ENCODE assay signal across 8 cellular contexts in the genomic region with DNA sequence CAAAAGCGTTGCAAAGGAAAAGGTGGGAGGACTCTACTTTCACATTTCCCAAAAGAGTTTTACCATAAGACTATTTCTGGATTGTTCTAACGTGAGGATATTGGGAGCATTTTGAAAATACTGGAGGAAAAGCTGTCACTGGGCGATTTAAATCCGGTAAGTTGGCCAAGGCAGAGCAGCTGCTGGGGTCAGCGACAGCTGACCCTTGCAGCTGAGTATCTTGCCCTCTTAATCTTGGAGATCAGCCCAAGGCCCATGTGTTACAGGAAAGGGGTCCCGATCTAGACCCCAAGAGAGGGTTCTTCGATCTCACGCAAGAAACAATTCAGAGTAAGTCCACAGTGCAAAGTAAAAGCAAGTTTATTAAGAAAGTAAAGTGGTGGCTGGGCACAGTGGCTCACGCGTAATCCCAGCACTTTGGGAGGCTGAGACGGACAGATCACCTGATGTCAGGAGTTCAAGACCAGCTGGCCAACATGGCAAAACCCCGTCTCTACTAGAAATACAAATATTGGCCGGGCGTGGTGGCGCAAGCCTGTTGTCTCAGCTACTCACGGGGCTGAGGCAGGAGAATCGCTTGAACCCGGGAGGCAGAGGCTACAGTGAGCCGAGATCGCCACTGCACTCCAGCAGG. TPM values are rescaled to one million over a fixed set of nuclear protein-coding genes. Genes with fewer than 3 reads are reported as not detected.
DNase-seq lines count a peak whose midpoint lies in the region; ATAC-seq and TF ChIP-seq lines count a peak whose summit lies in the region.

No MANE protein-coding gene starts in this region.

- peak overlapping the region; percentile 98 for H2AFZ ChIP-seq in GM23338

- CTCF ChIA-PET in WTC11 (lab: Charles Lee): interaction anchor here (0.6 to 4.8 kb wide), 32 partner anchors 9 to 440 kb away, joined by 3 to 43 read pairs (median 4); no protein-coding TSS in a partner anchor

- peaks cover 22% of the 10 kb centered on the region for H3K27me3 Mint-ChIP-seq in GM23338 (ENCODE audit: insufficient read depth, low read depth, poor library complexity)
- H3K27me3 Mint-ChIP-seq in WTC11 (ENCODE audit: low read depth): peaks cover 29% of the 10 kb centered on the region

- H3K36me3 Mint-ChIP-seq in GM23338 (ENCODE audit: low read depth): no peaks in the 10 kb centered on the region
- H3K36me3 Mint-ChIP-seq in WTC11: no peaks in the 10 kb centered on the region

- TF ChIP-seq EP300 in sigmoid colon (IDR thresholded peaks at IDR 0.05): no peak

- H3K27ac ChIP-seq in GM23338 (ENCODE audit: low read depth) (no peak overlapping the region), sigmoid colon (peak overlapping the region; percentile 83 to 85 (median 84))

- peaks cover 6% of the 10 kb centered on the region; the same call in 1 of the 2 replicates for H4K20me1 ChIP-seq in GM23338 (replicated peaks; ENCODE audit: insufficient read depth)

- no peaks in the 10 kb centered on the region for H3K9me2 ChIP-seq in GM23338 (ENCODE audit: insufficient read depth)

- no peak for TF ChIP-seq CTCF in GM23338 (conservative IDR thresholded peaks at IDR 0.05; ENCODE audit: low read depth in 2 of 2)
- no peak for TF ChIP-seq CTCF in WTC11 (IDR thresholded peaks at IDR 0.05)
- no peak for TF ChIP-seq CTCF in sigmoid colon (IDR thresholded peaks at IDR 0.05)

- H3K4me3 Mint-ChIP-seq in GM23338: peak overlapping the region; percentile 92
- peak overlapping the region; percentile 91 for H3K4me3 Mint-ChIP-seq in WTC11

- H3K4me1 Mint-ChIP-seq in GM23338: peaks cover 25% of the 10 kb centered on the region
- peaks cover 29% of the 10 kb centered on the region for H3K4me1 Mint-ChIP-seq in WTC11

- 11 to 40% methylated on average over 20 of the region's 20 CpGs for WGBS in sigmoid colon, 2 donors

- H3K27me3 ChIP-seq in GM23338 (ENCODE audit: insufficient read depth) (peaks cover 30% of the 10 kb centered on the region), sigmoid colon (no peaks in the 10 kb centered on the region)

- H3K4me2 ChIP-seq in GM23338: peak overlapping the region; percentile 99

- intact Hi-C loops in left ventricle myocardium superior (cut with micrococcal nuclease) (no loop called here), sigmoid colon (cut with DNase I) (loop anchor here (1.0 to 10.0 kb wide), 4 partner anchors 62 to 155 kb away; no protein-coding TSS in a partner anchor)

- H3K9me3 Mint-ChIP-seq in GM23338: no peaks in the 10 kb centered on the region
- H3K9me3 Mint-ChIP-seq in WTC11: peaks cover 3% of the 10 kb centered on the region

- H3K27ac Mint-ChIP-seq in GM23338 (no peak overlapping the region), WTC11 (no peak overlapping the region)

- no peaks in the 10 kb centered on the region; the same call in 1 of the 2 replicates for H3K4me1 ChIP-seq in GM23338 (ENCODE audit: insufficient read depth)
- H3K4me1 ChIP-seq in sigmoid colon: peaks cover 0 to 39% (median 29%) of the 10 kb centered on the region in 4 donors

- H3K9me3 ChIP-seq in sigmoid colon: no peaks in the 10 kb centered on the region

- ATAC-seq in GM23338: no peak
- ATAC-seq in WTC11: no peak
- ATAC-seq in left ventricle myocardium superior: peak; percentile 3
- no peak for ATAC-seq in HG03095 (IDR thresholded peaks at IDR 0.05; ENCODE audit: unreplicated experiment)

- H3K79me2 ChIP-seq in GM23338 (replicated peaks; ENCODE audit: insufficient read depth): 0 out of 2 replicates have a peak, but pooled peaks cover 3% of the 10 kb centered on the region

- no peaks in the 10 kb centered on the region for H3F3A ChIP-seq in GM23338 (replicated peaks; ENCODE audit: low read depth)

- H3K4me3 ChIP-seq in GM23338: peak overlapping the region; percentile 75
- peak overlapping the region; percentile 56 to 85 (median 78) for H3K4me3 ChIP-seq in sigmoid colon

- H3K36me3 ChIP-seq in GM23338 (ENCODE audit: insufficient read depth): no peaks in the 10 kb centered on the region
- H3K36me3 ChIP-seq in sigmoid colon: no peaks in the 10 kb centered on the region

- DNase-seq in GM23338 (ENCODE audit: low spot score) (no peak), WTC11 (ENCODE audit: low spot score) (no peak), left ventricle myocardium superior (peak; percentile 50), sigmoid colon (no peak), dermis blood vessel endothelial cell (no peak), NCI-H2107 treated with DMSO at 0.1 percent for 48 hours (lab: John Stamatoyannopoulos, UW; ENCODE audit: unreplicated experiment) (no peak)
- DNase-seq in stimulated activated CD4-positive, alpha-beta T cell treated with anti-CD3 and anti-CD28 coated beads, Interleukin-4, amount 100 ng/mL, for 24 hours: no peak

- no peak for TF ChIP-seq POLR2A in sigmoid colon (IDR thresholded peaks at IDR 0.05)

- POLR2A ChIA-PET in WTC11 (lab: Charles Lee): no interaction called here

TF ChIP-seq in GM23338, 12 proteins besides CTCF, POLR2A, EP300 and RAD21 (continues in another document):
- TF ChIP-seq, protein P1, sequence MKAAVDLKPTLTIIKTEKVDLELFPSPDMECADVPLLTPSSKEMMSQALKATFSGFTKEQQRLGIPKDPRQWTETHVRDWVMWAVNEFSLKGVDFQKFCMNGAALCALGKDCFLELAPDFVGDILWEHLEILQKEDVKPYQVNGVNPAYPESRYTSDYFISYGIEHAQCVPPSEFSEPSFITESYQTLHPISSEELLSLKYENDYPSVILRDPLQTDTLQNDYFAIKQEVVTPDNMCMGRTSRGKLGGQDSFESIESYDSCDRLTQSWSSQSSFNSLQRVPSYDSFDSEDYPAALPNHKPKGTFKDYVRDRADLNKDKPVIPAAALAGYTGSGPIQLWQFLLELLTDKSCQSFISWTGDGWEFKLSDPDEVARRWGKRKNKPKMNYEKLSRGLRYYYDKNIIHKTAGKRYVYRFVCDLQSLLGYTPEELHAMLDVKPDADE (IDR thresholded peaks at IDR 0.05): no peak

TF ChIP-seq in WTC11, 78 proteins besides CTCF, POLR2A, EP300 and RAD21:
- TF ChIP-seq, protein P2, sequence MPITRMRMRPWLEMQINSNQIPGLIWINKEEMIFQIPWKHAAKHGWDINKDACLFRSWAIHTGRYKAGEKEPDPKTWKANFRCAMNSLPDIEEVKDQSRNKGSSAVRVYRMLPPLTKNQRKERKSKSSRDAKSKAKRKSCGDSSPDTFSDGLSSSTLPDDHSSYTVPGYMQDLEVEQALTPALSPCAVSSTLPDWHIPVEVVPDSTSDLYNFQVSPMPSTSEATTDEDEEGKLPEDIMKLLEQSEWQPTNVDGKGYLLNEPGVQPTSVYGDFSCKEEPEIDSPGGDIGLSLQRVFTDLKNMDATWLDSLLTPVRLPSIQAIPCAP (CRISPR knock-in tag; IDR thresholded peaks at IDR 0.05): 0 out of 2 replicates have a peak, but pooled peaks have one; percentile 7
- no peak for TF ChIP-seq TEAD1 (CRISPR knock-in tag; IDR thresholded peaks at IDR 0.05)
TF ChIP-seq in WTC11: peak in this region for 1.

RNA-seq across cellular contexts. Expression of a gene that starts 1.0 kb away (rescaled TPM):
- total RNA-seq in GM23338 (2014; rRNA removed; shearing (Covaris generic)): 7.9 and 8.9 TPM in 2 replicates
- polyA plus RNA-seq in GM23338 (2016; fragmentation: Nextera tagmentation; extraction: Ambion mirVana) (2.8 and 3.2 TPM in 2 replicates), sigmoid colon (1 to 10 TPM; 2.8 to 9.7 (median 8.4) TPM)
- total RNA-seq in WTC11 (2021) (5.9 to 6.8 TPM (median 6.2 TPM) in 3 replicates), left ventricle myocardium superior (7.7 TPM), sigmoid colon (10 to 100 TPM; 16.1 to 24.2 (median 17.9) TPM), dermis blood vessel endothelial cell (9.9 and 13.7 TPM in 2 replicates)
